24 cellular contexts compared by ENCODE assay signal in the genomic region with DNA sequence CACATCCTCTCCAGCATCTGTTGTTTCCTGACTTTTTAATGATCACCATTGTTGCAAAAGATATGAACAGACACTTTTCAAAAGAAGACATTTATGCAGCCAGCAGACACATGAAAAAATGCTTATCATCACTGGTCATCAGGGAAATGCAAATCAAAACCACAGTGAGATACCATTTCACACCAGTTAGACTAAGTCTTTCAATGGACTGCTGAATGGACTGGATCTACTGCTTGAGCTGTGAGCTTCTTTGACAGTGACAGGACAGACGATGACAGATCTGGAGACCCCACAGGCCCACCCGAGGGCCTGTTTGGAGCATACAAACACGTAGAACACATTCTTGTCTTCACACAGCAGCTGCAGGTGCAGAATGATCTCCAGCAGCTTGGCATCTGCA.
DNase-seq lines count a peak whose midpoint lies in the region; ATAC-seq lines count a peak whose summit lies in the region.
"Had no signal": no experiment of that assay in that cellular context is flagged by ENCODE, and none has a peak within 500 bp of the region (broad histone marks: within the 10 kb centered on the region; RNA-seq: fewer than 3 reads in every experiment).

No MANE protein-coding gene starts in this region.

- no peak overlapping the region for H3K23ac ChIP-seq in neuronal stem cell (ENCODE audit: low read depth, low read length, poor library complexity)

- ATAC-seq in GM18520 (IDR thresholded peaks at IDR 0.05; ENCODE audit: unreplicated experiment) (peak; percentile 61), GM18868 (IDR thresholded peaks at IDR 0.05; ENCODE audit: unreplicated experiment) (peak; percentile 43), HG03460 (IDR thresholded peaks at IDR 0.05; ENCODE audit: unreplicated experiment) (no peak)

- DNase-seq in OCI-M1 (lab: John Stamatoyannopoulos, UW), result peak; percentile 2
- no peak for DNase-seq in neuronal stem cell (ENCODE audit: low spot score)
- no peak for DNase-seq in posterior cingulate gyrus
- DNase-seq in activated CD4-positive, alpha-beta T cell treated with anti-CD3 and anti-CD28 coated beads for 4 hours, result no peak
- no peak for DNase-seq in glomerular visceral epithelial cell (ENCODE audit: extremely low spot score)
- DNase-seq: 8988T; ACHN; BE2C; C1 segment of cervical spinal cord; CD4-positive, alpha-beta memory T cell; CD4-positive, CD25-positive, alpha-beta regulatory T cell; CD8-positive, alpha-beta memory T cell; COR-L47; DMS 273 treated with DMSO at 0.1 percent for 48 hours; DMS153; DMS53; DMS79; DND-41; EL; GDM1 had no signal

- no peak overlapping the region for H3K9ac ChIP-seq in neuronal stem cell (ENCODE audit: low read depth, low read length, poor library complexity)
- H3K9ac ChIP-seq: BLaER1 had no signal

- no peak overlapping the region for H3K4me3 ChIP-seq in neuronal stem cell (ENCODE audit: low read length in 2 of 2)
- H3K4me3 ChIP-seq: BLaER1 had no signal

- peak overlapping the region; percentile 3 for H2AFZ ChIP-seq in neuronal stem cell (ENCODE audit: low read length)

- no peak overlapping the region for H3K4me2 ChIP-seq in neuronal stem cell (ENCODE audit: insufficient read depth, low read length, poor library complexity, severe bottlenecking)
- H3K4me2 ChIP-seq: BLaER1 had no signal

- H3K4ac ChIP-seq in neuronal stem cell (ENCODE audit: low read length), result no peak overlapping the region

- H4K91ac ChIP-seq in neuronal stem cell (ENCODE audit: low read depth, low read length, poor library complexity), result no peak overlapping the region

- H4K8ac ChIP-seq in neuronal stem cell (ENCODE audit: low read depth, low read length), result no peak overlapping the region

- H3K9me3 ChIP-seq in neuronal stem cell (replicated peaks in 1 of 2; ENCODE audit: control insufficient read depth in 2 of 2, insufficient read depth in 1 of 2, low read depth in 1 of 2, low read length in 2 of 2), result peaks cover 0 to 3% of the 10 kb centered on the region in 2 donors
- H3K9me3 ChIP-seq: BE2C had no signal

- no peak overlapping the region for H2BK12ac ChIP-seq in neuronal stem cell (ENCODE audit: low read length)

- no peak overlapping the region for H2AK5ac ChIP-seq in neuronal stem cell (ENCODE audit: low read depth, low read length)

- no CpG with 5 or more reads among the region's 3 CpGs for WGBS in neuronal stem cell (ENCODE audit: extremely low coverage in 2 of 2, insufficient read length in 2 of 2, insufficient replicate concordance in 1 of 2), 2 donors

- H2BK15ac ChIP-seq in neuronal stem cell (ENCODE audit: low read length), result no peak overlapping the region

- peaks cover 0 to 2% of the 10 kb centered on the region in 2 donors for H3K36me3 ChIP-seq in neuronal stem cell (replicated peaks in 1 of 2; ENCODE audit: control insufficient read depth in 2 of 2, insufficient read depth in 2 of 2, low read length in 2 of 2)
- H3K36me3 ChIP-seq: BE2C, BLaER1 had no signal

- H2BK5ac ChIP-seq in neuronal stem cell (ENCODE audit: low read length), result no peak overlapping the region

- no peak overlapping the region for H3K14ac ChIP-seq in neuronal stem cell (ENCODE audit: low read length)

- no peak overlapping the region for H3K18ac ChIP-seq in neuronal stem cell (ENCODE audit: low read length)

- no peaks in the 10 kb centered on the region for H3K79me1 ChIP-seq in neuronal stem cell (ENCODE audit: low read depth, low read length)

- H3K27ac ChIP-seq in neuronal stem cell (replicated peaks; ENCODE audit: low read length), result no peak overlapping the region
- H3K27ac ChIP-seq: BLaER1 had no signal

- intact Hi-C loops in posterior cingulate gyrus (cut with DNase I), result no loop called here

- no peaks in the 10 kb centered on the region for H3K27me3 ChIP-seq in neuronal stem cell (ENCODE audit: control insufficient read depth in 3 of 3, insufficient read depth in 3 of 3, low read depth in 1 of 3, low read length in 3 of 3)
- H3K27me3 ChIP-seq: BE2C, BLaER1 had no signal

- H2BK120ac ChIP-seq in neuronal stem cell (ENCODE audit: low read depth, low read length), result no peak overlapping the region

- H3K4me1 ChIP-seq in neuronal stem cell (ENCODE audit: control insufficient read depth in 2 of 2, insufficient read depth in 1 of 2, low read depth in 1 of 2, low read length in 2 of 2), result peaks cover 2 to 19% of the 10 kb centered on the region in 2 donors
- H3K4me1 ChIP-seq: BE2C, BLaER1 had no signal
